21 cellular contexts compared by ENCODE assay signal in the genomic region with DNA sequence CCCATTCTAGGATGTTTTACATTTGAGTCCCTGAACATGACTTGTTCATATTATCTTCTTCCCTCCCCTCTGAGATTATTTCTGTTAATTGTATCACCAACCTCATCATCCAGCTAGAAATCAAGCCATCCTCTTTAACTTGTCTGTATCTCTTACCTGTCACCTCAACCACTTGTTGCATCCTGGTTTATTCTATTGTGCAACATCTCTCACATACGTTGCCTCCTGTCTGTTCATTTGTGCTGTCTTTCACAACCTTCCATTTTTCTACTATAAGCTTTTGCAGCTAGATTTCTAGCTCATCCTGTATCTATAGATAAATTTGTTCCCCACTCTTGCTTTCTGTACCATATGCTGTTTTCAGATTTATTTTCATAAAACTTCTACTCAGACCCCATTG.
DNase-seq lines count a peak whose midpoint lies in the region; ATAC-seq, FAIRE-seq and TF ChIP-seq lines count a peak whose summit lies in the region.
"Had no signal": no experiment of that assay in that cellular context is flagged by ENCODE, and none has a peak within 500 bp of the region (broad histone marks: within the 10 kb centered on the region; RNA-seq: fewer than 3 reads in every experiment).

No MANE protein-coding gene starts in this region.

- H2AFZ ChIP-seq in mammary epithelial cell (ENCODE audit: low read depth, low read length) = no peak overlapping the region
- H2AFZ ChIP-seq in K562 (ENCODE audit: low read depth, low read length) = no peak overlapping the region

- CTCF ChIA-PET in MCF 10A (lab: Yijun Ruan, JAX) = interaction anchor here (0.6 to 1.2 kb wide), 5 partner anchors 19 to 479 kb away, joined by 3 to 5 read pairs (median 3); no protein-coding TSS in a partner anchor
- CTCF ChIA-PET in mammary epithelial cell (lab: Charles Lee; ENCODE audit: low non-redundant PET) = interaction anchor here (0.6 kb wide), 1 partner anchor 221 kb away, joined by 5 read pairs; no protein-coding TSS in a partner anchor
- CTCF ChIA-PET in K562 (lab: Yijun Ruan, JAX; ENCODE audit: low intra/inter-chr PET ratio) = no interaction called here

- H3K9me1 ChIP-seq in K562 (ENCODE audit: control insufficient read depth, insufficient read depth, low read length) = no peaks in the 10 kb centered on the region

- peaks cover 21% of the 10 kb centered on the region for H3K27me3 Mint-ChIP-seq in MCF 10A (ENCODE audit: insufficient read depth, unreplicated experiment)

- H3K36me3 Mint-ChIP-seq in MCF 10A (ENCODE audit: insufficient read depth, unreplicated experiment) = no peaks in the 10 kb centered on the region
- H3K36me3 Mint-ChIP-seq: CD4-positive, CD25-positive, alpha-beta regulatory T cell; CD8-positive, alpha-beta T cell had no signal

- in situ Hi-C loops in mammary epithelial cell (cut with MboI; ENCODE audit: low sequenced_read_pairs in 2 of 2) (loop anchor here (25.0 kb wide), 1 partner anchor 348 kb away; no protein-coding TSS in a partner anchor), K562 (cut with MboI) (no loop called here)

- no peak for FAIRE-seq in K562 (lab: Jason Lieb, UNC)
- FAIRE-seq: A204.1, G401.6, GM12892, H54 had no signal

- H3K27ac ChIP-seq in mammary epithelial cell (ENCODE audit: insufficient read depth, low read depth, low read length) (no peak overlapping the region), K562 (ENCODE audit: extremely low read depth, low read depth, low read length) (no peak overlapping the region)
- H3K27ac ChIP-seq: 22Rv1, BLaER1, C4-2B had no signal

- no peak overlapping the region for H3K4me2 ChIP-seq in mammary epithelial cell (ENCODE audit: insufficient read depth, low read depth, low read length)
- no peak overlapping the region for H3K4me2 ChIP-seq in K562 (ENCODE audit: insufficient read depth, low read length)
- H3K4me2 ChIP-seq: BLaER1 had no signal

- H3K79me2 ChIP-seq in mammary epithelial cell (ENCODE audit: insufficient read depth, low read length) = no peaks in the 10 kb centered on the region
- H3K79me2 ChIP-seq in K562 (ENCODE audit: control insufficient read depth, insufficient read depth, low read length) = no peaks in the 10 kb centered on the region

- H3K9ac ChIP-seq in mammary epithelial cell (ENCODE audit: insufficient read depth, low read length) (no peak overlapping the region), K562 (ENCODE audit: insufficient read depth in 1 of 2, low read depth in 2 of 2, low read length in 2 of 2) (no peak overlapping the region)
- H3K9ac ChIP-seq: BLaER1 had no signal

- POLR2A ChIA-PET in MCF 10A (lab: Yijun Ruan, JAX) (no interaction called here), K562 (lab: Yijun Ruan, JAX) (interaction anchor here (0.6 kb wide), 2 partner anchors 293 to 370 kb away, joined by 3 read pairs; no protein-coding TSS in a partner anchor)

- dilution Hi-C loops in mammary epithelial cell (cut with HindIII; ENCODE audit: low sequenced_read_pairs) = no loop called here

- no peak for TF ChIP-seq CTCF in MCF 10A (IDR thresholded peaks at IDR 0.05; ENCODE audit: unreplicated experiment)
- no peak for TF ChIP-seq CTCF in mammary epithelial cell (conservative IDR thresholded peaks at IDR 0.05 in 1 of 2, IDR thresholded peaks at IDR 0.05 in 1 of 2; ENCODE audit: extremely low read depth in 1 of 2, insufficient read depth in 1 of 2, low read depth in 1 of 2, low read length in 2 of 2)
- TF ChIP-seq CTCF in K562 (IDR thresholded peaks at IDR 0.05 in 2 of 3, conservative IDR thresholded peaks at IDR 0.05 in 1 of 3; ENCODE audit: insufficient read depth in 2 of 3, low read depth in 1 of 3, low read length in 3 of 3) = no peak

- BruUV-seq in MCF 10A (replicated peaks; lab: Mats Ljungman, UMichigan) = no TSS peak
- no TSS peak for BruUV-seq in mammary epithelial cell (replicated peaks; lab: Mats Ljungman, UMichigan)
- no TSS peak for BruUV-seq in K562 (replicated peaks; lab: Mats Ljungman, UMichigan)

- no peaks in the 10 kb centered on the region for H3K9me3 Mint-ChIP-seq in MCF 10A (ENCODE audit: unreplicated experiment)
- H3K9me3 Mint-ChIP-seq: CD4-positive, CD25-positive, alpha-beta regulatory T cell; CD8-positive, alpha-beta T cell had no signal

- WGBS in mammary epithelial cell (ENCODE audit: low coverage, missing lambda C conversion rate) = 83% methylated on average over 1 of the region's 1 CpG
- WGBS in K562 (ENCODE audit: insufficient coverage, low coverage, missing lambda C conversion rate) = 0% methylated on average over 1 of the region's 1 CpG

- H4K20me1 ChIP-seq in mammary epithelial cell (ENCODE audit: insufficient read depth, low read length) (no peaks in the 10 kb centered on the region), K562 (replicated peaks; ENCODE audit: control insufficient read depth, insufficient read depth, low read length) (no peaks in the 10 kb centered on the region)
- H4K20me1 ChIP-seq: BLaER1 had no signal

- no peak for TF ChIP-seq RAD21 in K562 (CRISPR knock-in tag; conservative IDR thresholded peaks at IDR 0.05 in 1 of 2, IDR thresholded peaks at IDR 0.05 in 1 of 2)

- intact Hi-C loops in MCF 10A (cut with micrococcal nuclease) = no loop called here
- intact Hi-C loops in mammary epithelial cell (cut with micrococcal nuclease) = no loop called here
- intact Hi-C loops in K562 (cut with micrococcal nuclease) = no loop called here
- intact Hi-C loops in left colon (cut with DNase I, micrococcal nuclease) = no loop called here

- no peak overlapping the region for H3K27ac Mint-ChIP-seq in MCF 10A (ENCODE audit: low read depth, unreplicated experiment)
- H3K27ac Mint-ChIP-seq: B cell; CD4-positive, CD25-positive, alpha-beta regulatory T cell; CD8-positive, alpha-beta T cell had no signal

- TF ChIP-seq POLR2A in K562 (conservative IDR thresholded peaks at IDR 0.05) = no peak

- DNase-seq in MCF 10A (ENCODE audit: unreplicated experiment) (peak; percentile 4), mammary epithelial cell (no peak), K562 (ENCODE audit: extremely low read depth in 1 of 4, low spot score in 3 of 4) (no peak), left colon (no peak), NCI-H146 (lab: John Stamatoyannopoulos, UW) (no peak)
- DNase-seq in activated CD4-positive, alpha-beta T cell treated with anti-CD3 and anti-CD28 coated beads for 48 hours = no peak
- DNase-seq: Caco-2; CD4-positive, CD25-positive, alpha-beta regulatory T cell; CD8-positive, alpha-beta T cell; DMS153; DND-41; GOT3 had no signal

- no peak overlapping the region for H3K4me3 Mint-ChIP-seq in MCF 10A (ENCODE audit: unreplicated experiment)
- H3K4me3 Mint-ChIP-seq: B cell; CD4-positive, CD25-positive, alpha-beta regulatory T cell; CD8-positive, alpha-beta T cell had no signal

- no peak for ATAC-seq in K562
- peak; percentile 25 for ATAC-seq in left colon
- ATAC-seq: CD8-positive, alpha-beta T cell had no signal

- TF ChIP-seq EP300 in K562 (IDR thresholded peaks at IDR 0.05; ENCODE audit: low read length) = no peak

- H3K4me1 Mint-ChIP-seq in MCF 10A (ENCODE audit: insufficient read depth, unreplicated experiment) = peaks cover 6% of the 10 kb centered on the region
- H3K4me1 Mint-ChIP-seq: B cell; CD4-positive, CD25-positive, alpha-beta regulatory T cell had no signal

- H3K9me3 ChIP-seq in mammary epithelial cell (replicated peaks; ENCODE audit: insufficient read depth, low read length) = no peaks in the 10 kb centered on the region
- no peaks in the 10 kb centered on the region for H3K9me3 ChIP-seq in K562 (replicated peaks; ENCODE audit: control insufficient read depth, insufficient read depth, low read depth, low read length)
- H3K9me3 ChIP-seq: BLaER1, Caco-2 had no signal

- H3K27me3 ChIP-seq in mammary epithelial cell (ENCODE audit: insufficient read depth, low read length) (peaks cover 6% of the 10 kb centered on the region), K562 (ENCODE audit: control insufficient read depth in 2 of 2, insufficient read depth in 2 of 2, low read length in 2 of 2) (no peaks in the 10 kb centered on the region)
- H3K27me3 ChIP-seq: BLaER1 had no signal

- no peaks in the 10 kb centered on the region for H3K36me3 ChIP-seq in mammary epithelial cell (ENCODE audit: insufficient read depth, low read length)
- no peaks in the 10 kb centered on the region for H3K36me3 ChIP-seq in K562 (ENCODE audit: control insufficient read depth, insufficient read depth, low read length)
- H3K36me3 ChIP-seq: BLaER1, HAP-1 had no signal

- H3K4me3 ChIP-seq in mammary epithelial cell (replicated peaks in 1 of 3; ENCODE audit: insufficient read depth in 1 of 3, low read depth in 2 of 3, low read length in 3 of 3) (no peak overlapping the region), K562 (no peak overlapping the region)
- H3K4me3 ChIP-seq: BLaER1, HAP-1 had no signal

- H3K4me1 ChIP-seq in mammary epithelial cell (ENCODE audit: insufficient read depth, low read length) (no peaks in the 10 kb centered on the region), K562 (replicated peaks in 1 of 2; ENCODE audit: control insufficient read depth in 2 of 2, insufficient read depth in 2 of 2, low read length in 2 of 2) (no peaks in the 10 kb centered on the region)
- H3K4me1 ChIP-seq: BLaER1, HAP-1 had no signal

TF ChIP-seq in K562, 482 proteins besides CTCF, POLR2A, EP300 and RAD21:
- no peak for TF ChIP-seq CEBPG (CRISPR knock-in tag; IDR thresholded peaks at IDR 0.05)
- 0 out of 4 replicates have a peak, but pooled peaks of 1 of the 2 experiments have one; percentile 50 for TF ChIP-seq CEBPG (tag; conservative IDR thresholded peaks at IDR 0.05 in 1 of 2, IDR thresholded peaks at IDR 0.05 in 1 of 2)
- no peak for TF ChIP-seq DMBX1 (CRISPR knock-in tag; IDR thresholded peaks at IDR 0.05; ENCODE audit: borderline replicate concordance)
- TF ChIP-seq DDX20 (tag; IDR thresholded peaks at IDR 0.05; ENCODE audit: low read depth) = no peak
- TF ChIP-seq CEBPB (tag; IDR thresholded peaks at IDR 0.05) = peak; percentile 46
